In the genomic region with DNA sequence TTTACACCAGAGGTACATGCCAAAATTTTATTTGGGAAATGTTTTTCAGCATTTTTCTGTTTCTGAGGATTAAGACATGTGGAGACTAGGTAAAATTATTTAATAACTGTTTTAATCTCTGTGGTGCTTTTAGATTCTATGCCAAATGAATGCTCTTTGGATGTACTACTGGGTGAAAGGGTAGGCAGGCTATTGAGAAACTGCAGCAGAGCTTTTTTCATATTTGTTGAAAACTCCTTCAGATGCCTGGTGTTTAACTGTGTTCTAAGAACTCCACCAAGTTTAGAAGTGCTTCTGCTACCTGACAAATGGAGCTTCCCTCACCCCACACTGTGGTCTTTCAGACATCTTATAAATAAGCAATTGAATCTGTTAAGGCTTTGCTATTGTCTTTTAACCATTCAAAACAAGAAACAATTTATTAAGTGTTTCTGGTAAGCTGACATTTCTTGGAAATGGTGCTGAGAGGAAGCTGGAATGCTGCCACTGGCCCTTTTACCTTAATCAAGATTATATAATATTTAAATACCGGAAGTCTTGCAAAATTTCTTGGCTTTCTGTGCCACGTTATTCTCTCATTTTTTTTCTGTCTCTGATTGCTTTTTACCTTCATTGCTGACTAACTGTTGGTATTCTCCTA, we compare ENCODE assay signal across 16 cellular contexts. TPM values are rescaled to one million over a fixed set of nuclear protein-coding genes. Genes with fewer than 3 reads are reported as not detected.
"Had no signal": no experiment of that assay in that cellular context is flagged by ENCODE, and none has a peak within 500 bp of the region (broad histone marks: within the 10 kb centered on the region; RNA-seq: fewer than 3 reads in every experiment).

No MANE protein-coding gene starts in this region.

- H3K36me3 ChIP-seq: sigmoid colon, upper lobe of left lung had no signal

- H3K4me1 ChIP-seq: sigmoid colon had no signal

- H3K4me3 ChIP-seq: coronary artery, lung, sigmoid colon, upper lobe of left lung had no signal

- H3K27me3 ChIP-seq: sigmoid colon, upper lobe of left lung had no signal

- H3K9me3 ChIP-seq: sigmoid colon, SK-N-SH, upper lobe of left lung had no signal

- H3K27ac ChIP-seq: coronary artery, upper lobe of left lung had no signal

- DNase-seq: activated CD4-positive, alpha-beta T cell treated with anti-CD3 and anti-CD28 coated beads for 4 hours; activated naive CD4-positive, alpha-beta T cell treated with anti-CD3 and anti-CD28 coated beads, Interleukin-2, amount 10 ng/mL, durations not matched to agents 7 days and 5 days; central memory CD4-positive, alpha-beta T cell; effector CD4-positive, alpha-beta T cell; hippocampal formation; kidney glomerular epithelial cell; naive thymus-derived CD4-positive, alpha-beta T cell; sigmoid colon; SK-N-SH; stimulated activated CD4-positive, alpha-beta T cell treated with anti-CD3 and anti-CD28 coated beads, Interleukin-12 subunit alpha, Interleukin-12 subunit beta, amount 100 ng/mL, for 4 hours; stimulated activated naive CD4-positive, alpha-beta T cell; upper lobe of left lung had no signal

- ATAC-seq: naive thymus-derived CD4-positive, alpha-beta T cell had no signal

- FAIRE-seq: endothelial cell of umbilical vein had no signal

RNA-seq across cellular contexts. Expression of gene CYSLTR1, which starts 51.2 kb away (rescaled TPM):
- total RNA-seq: endothelial cell of umbilical vein, progenitor cell of endocrine pancreas had no signal
- polyA plus RNA-seq: endothelial cell of umbilical vein, SK-N-SH had no signal
